ENCODE assay signal across 8 cellular contexts in genomic region chr19:4580961-4581380, GRCh38. TPM values are rescaled to one million over a fixed set of nuclear protein-coding genes. Genes with fewer than 3 reads are reported as not detected.
DNase-seq lines count a peak whose midpoint lies in the region; TF ChIP-seq lines count a peak whose summit lies in the region.
"Had no signal": no experiment of that assay in that cellular context is flagged by ENCODE, and none has a peak within 500 bp of the region (broad histone marks: within the 10 kb centered on the region; RNA-seq: fewer than 3 reads in every experiment).

No MANE protein-coding gene starts in this region.

- peak overlapping the region; percentile 52 for H2BK15ac ChIP-seq in mesenchymal stem cell (ENCODE audit: low read depth, poor library complexity, severe bottlenecking)

- H3K14ac ChIP-seq in mesenchymal stem cell (ENCODE audit: low read length in 2 of 2): no peak overlapping the region

- H3K27ac ChIP-seq in HL-60 (replicated peaks): no peak overlapping the region
- H3K27ac ChIP-seq in mesenchymal stem cell (ENCODE audit: low read length, poor library complexity, severe bottlenecking): no peak overlapping the region
- no peak overlapping the region for H3K27ac ChIP-seq in suprapubic skin
- peak overlapping the region in 1 of 4 donors; percentile 45 for H3K27ac ChIP-seq in tibial nerve

- H3K4me3 Mint-ChIP-seq in brain: peak overlapping the region; percentile 83 to 94 (median 88)

- H2BK5ac ChIP-seq in mesenchymal stem cell (ENCODE audit: low read depth, low read length, poor library complexity, severe bottlenecking): no peak overlapping the region

- H3K27ac Mint-ChIP-seq in brain: peak overlapping the region in 3 of 5 experiments; percentile 82 to 97 (median 92)

- no peak for TF ChIP-seq EP300 in suprapubic skin (IDR thresholded peaks at IDR 0.05)
- TF ChIP-seq EP300 in tibial nerve (IDR thresholded peaks at IDR 0.05): no peak

- no peak for TF ChIP-seq POLR2A in suprapubic skin (IDR thresholded peaks at IDR 0.05)
- TF ChIP-seq POLR2A in tibial nerve (IDR thresholded peaks at IDR 0.05): no peak

- H2BK12ac ChIP-seq in mesenchymal stem cell (ENCODE audit: low read length in 2 of 2): peak overlapping the region in 1 of 2 experiments; percentile 48

- no peak overlapping the region for H3K9ac ChIP-seq in mesenchymal stem cell (ENCODE audit: low read length)

- H4K91ac ChIP-seq in mesenchymal stem cell (ENCODE audit: low read length): no peak overlapping the region

- peaks cover 26% of the 10 kb centered on the region for H3K27me3 Mint-ChIP-seq in brain

- no peak overlapping the region for H4K8ac ChIP-seq in mesenchymal stem cell (ENCODE audit: low read length)

- H3K9me3 ChIP-seq in mesenchymal stem cell (ENCODE audit: control insufficient read depth, low read length): no peaks in the 10 kb centered on the region
- H3K9me3 ChIP-seq in suprapubic skin: no peaks in the 10 kb centered on the region
- H3K9me3 ChIP-seq in tibial nerve: no peaks in the 10 kb centered on the region

- H2AFZ ChIP-seq in mesenchymal stem cell (ENCODE audit: low read depth, low read length): no peak overlapping the region

- H3K4me3 ChIP-seq in HL-60 (replicated peaks; ENCODE audit: insufficient read depth, low read length) (peak overlapping the region; percentile 20), mesenchymal stem cell (ENCODE audit: insufficient read depth in 1 of 2, low read depth in 1 of 2, low read length in 2 of 2) (peak overlapping the region in 1 of 2 experiments; percentile 49), suprapubic skin (peak overlapping the region; percentile 42), tibial nerve (peak overlapping the region in 1 of 4 donors; percentile 45)

- H3K36me3 ChIP-seq in mesenchymal stem cell (ENCODE audit: control insufficient read depth in 1 of 2, insufficient read depth in 2 of 2, low read depth in 1 of 2, low read length in 2 of 2) (no peaks in the 10 kb centered on the region), suprapubic skin (no peaks in the 10 kb centered on the region), tibial nerve (no peaks in the 10 kb centered on the region)

- peaks cover 0 to 2% (median 0%) of the 10 kb centered on the region in 5 experiments for H3K9me3 Mint-ChIP-seq in brain

- no peak overlapping the region for H3K4ac ChIP-seq in mesenchymal stem cell (ENCODE audit: low read depth in 1 of 2, low read length in 2 of 2)

- peak overlapping the region; percentile 70 for H3K4me2 ChIP-seq in mesenchymal stem cell (ENCODE audit: low read length, poor library complexity, severe bottlenecking)

- H3K23ac ChIP-seq in mesenchymal stem cell (ENCODE audit: low read length in 2 of 2): peak overlapping the region in 1 of 2 experiments; percentile 57

- H3K4me1 Mint-ChIP-seq in brain: peaks cover 47% of the 10 kb centered on the region

- no peak for TF ChIP-seq CTCF in HL-60 (IDR thresholded peaks at IDR 0.05; ENCODE audit: insufficient read depth, low read length)
- no peak for TF ChIP-seq CTCF in brain (conservative IDR thresholded peaks at IDR 0.05)
- no peak for TF ChIP-seq CTCF in suprapubic skin (IDR thresholded peaks at IDR 0.05)
- no peak for TF ChIP-seq CTCF in tibial nerve (IDR thresholded peaks at IDR 0.05)

- H3K79me1 ChIP-seq in mesenchymal stem cell (replicated peaks; ENCODE audit: low read length, poor library complexity, severe bottlenecking): no peaks in the 10 kb centered on the region

- no peak overlapping the region for H2BK120ac ChIP-seq in mesenchymal stem cell (ENCODE audit: low read depth, low read length)

- no peaks in the 10 kb centered on the region for H3K36me3 Mint-ChIP-seq in brain

- H2AK5ac ChIP-seq in mesenchymal stem cell (ENCODE audit: low read length, severe bottlenecking): no peak overlapping the region

- 5% methylated on average over 15 of the region's 21 CpGs for WGBS in mesenchymal stem cell
- 0% methylated on average over 1 of the region's 21 CpGs for WGBS in suprapubic skin
- WGBS in tibial nerve, 2 donors: 1% methylated on average over 12 to 14 of the region's 21 CpGs

- peaks cover 30% of the 10 kb centered on the region for H3K4me1 ChIP-seq in mesenchymal stem cell (ENCODE audit: control insufficient read depth, insufficient read depth, low read depth, low read length)
- peaks cover 24% of the 10 kb centered on the region for H3K4me1 ChIP-seq in suprapubic skin
- peaks cover 0 to 36% (median 14%) of the 10 kb centered on the region in 4 donors for H3K4me1 ChIP-seq in tibial nerve

- H3K27me3 ChIP-seq in HL-60 (ENCODE audit: insufficient read depth, poor library complexity, severe bottlenecking) (peaks cover 54% of the 10 kb centered on the region), mesenchymal stem cell (ENCODE audit: control insufficient read depth in 1 of 2, insufficient read depth in 1 of 2, low read length in 2 of 2) (peaks cover 43 to 72% of the 10 kb centered on the region in 2 experiments), suprapubic skin (peaks cover 72% of the 10 kb centered on the region), tibial nerve (peaks cover 0 to 78% of the 10 kb centered on the region in 2 donors)

- peak overlapping the region in 1 of 2 experiments; percentile 56 for H3K18ac ChIP-seq in mesenchymal stem cell (ENCODE audit: low read depth in 1 of 2, low read length in 2 of 2)

- DNase-seq in HL-60 (ENCODE audit: low read depth in 1 of 2, low spot score in 1 of 2): no peak
- no peak for DNase-seq in mesenchymal stem cell
- no peak for DNase-seq in suprapubic skin (ENCODE audit: low spot score in 2 of 2)
- no peak for DNase-seq in LoVo (ENCODE audit: low spot score)
- DNase-seq in tibial nerve (ENCODE audit: low spot score in 2 of 2): no peak
- no peak for DNase-seq in activated naive CD4-positive, alpha-beta T cell treated with Interleukin-2 at 50 U/mL for 16 hours
- DNase-seq: activated CD4-positive, alpha-beta T cell treated with anti-CD3 and anti-CD28 coated beads for 1 hour had no signal

RNA-seq across cellular contexts. Expression of gene SEMA6B, which starts 21.5 kb away (rescaled TPM):
- 39.1 TPM for polyA plus RNA-seq in brain (ENCODE audit: insufficient read depth, low read depth, low replicate concordance)
- 2.7 TPM for polyA plus RNA-seq in mesenchymal stem cell (2013, experiment 1 of 2)
- 2.6 TPM for polyA plus RNA-seq in mesenchymal stem cell (2013, experiment 2 of 2)
- total RNA-seq in suprapubic skin: 1 to 10 TPM; 1.5 to 5.4 (median 3.3) TPM
- total RNA-seq in tibial nerve: 10 to 100 TPM in 2 of 4 donors, 1 to 10 TPM in 2; 1.5 to 18.6 (median 7.4) TPM

RNA-seq across cellular contexts. Expression of gene LRG1, which starts 41.1 kb away (rescaled TPM):
- 0.14 TPM for polyA plus RNA-seq in brain (ENCODE audit: insufficient read depth, low read depth, low replicate concordance)
- 0.01 TPM for polyA plus RNA-seq in mesenchymal stem cell (2013, experiment 1 of 2)
- not detected for polyA plus RNA-seq in mesenchymal stem cell (2013, experiment 2 of 2)
- total RNA-seq in suprapubic skin: 1 to 10 TPM; 4.5 to 8.0 (median 6.3) TPM
- 1 to 10 TPM in 3 of 4 donors, under 1 TPM in 1; 0.66 to 2.5 (median 1.4) TPM for total RNA-seq in tibial nerve

RNA-seq across cellular contexts. Expression of gene PLIN5, which starts 45.9 kb away (rescaled TPM):
- polyA plus RNA-seq in brain (ENCODE audit: insufficient read depth, low read depth, low replicate concordance): 1.5 TPM
- polyA plus RNA-seq in mesenchymal stem cell (2013, experiment 1 of 2): not detected
- polyA plus RNA-seq in mesenchymal stem cell (2013, experiment 2 of 2): not detected
- total RNA-seq in suprapubic skin (10 to 100 TPM in 1 of 4 donors, 1 to 10 TPM in 3; 1.8 to 16.4 (median 5.6) TPM), tibial nerve (10 to 100 TPM; 12.0 to 26.7 (median 19.1) TPM)

RNA-seq across cellular contexts. Expression of gene TNFAIP8L1, which starts 58.3 kb away (rescaled TPM):
- 38.6 TPM for polyA plus RNA-seq in brain (ENCODE audit: insufficient read depth, low read depth, low replicate concordance)
- polyA plus RNA-seq in mesenchymal stem cell (2013, experiment 1 of 2): 6.1 TPM
- 6.6 TPM for polyA plus RNA-seq in mesenchymal stem cell (2013, experiment 2 of 2)
- total RNA-seq in suprapubic skin (1 to 10 TPM; 4.8 to 8.3 (median 7.0) TPM), tibial nerve (1 to 10 TPM; 7.3 to 8.8 (median 8.4) TPM)
